Comparison of ENCODE assay signal across 8 cellular contexts in genomic region chr4:152779513-152780266, GRCh38. TPM values are rescaled to one million over a fixed set of nuclear protein-coding genes. Genes with fewer than 3 reads are reported as not detected.
DNase-seq lines count a peak whose midpoint lies in the region; TF ChIP-seq lines count a peak whose summit lies in the region.

ARFIP1 (plus strand) TSS chr4:152779954; CDS start chr4:152829634, 49,680 bp downstream.
TIGD4 (minus strand) TSS chr4:152779730; CDS start chr4:152771004, 8,726 bp downstream.

- no peaks in the 10 kb centered on the region for H3K27me3 Mint-ChIP-seq in nephron (ENCODE audit: low read depth)
- H3K27me3 Mint-ChIP-seq in stimulated activated naive CD8-positive, alpha-beta T cell treated with anti-CD3 and anti-CD28 coated beads, Interleukin-15, Interleukin-2, amounts not matched to agents 100 ng/mL and 50 ng/mL, for 24 hours = peaks cover 11% of the 10 kb centered on the region

- no peaks in the 10 kb centered on the region for H3K9me3 Mint-ChIP-seq in nephron
- H3K9me3 Mint-ChIP-seq in stimulated activated naive CD8-positive, alpha-beta T cell treated with anti-CD3 and anti-CD28 coated beads, Interleukin-15, Interleukin-2, amounts not matched to agents 100 ng/mL and 50 ng/mL, for 24 hours = no peaks in the 10 kb centered on the region

- H3K4me3 ChIP-seq in fibroblast of the aortic adventitia (ENCODE audit: low read depth, low read length) = peak within 1 kb of the TSS; percentile 96

- peaks cover 35% of the 10 kb centered on the region for H3K4me1 Mint-ChIP-seq in nephron
- peaks cover 42% of the 10 kb centered on the region for H3K4me1 Mint-ChIP-seq in stimulated activated naive CD8-positive, alpha-beta T cell treated with anti-CD3 and anti-CD28 coated beads, Interleukin-15, Interleukin-2, amounts not matched to agents 100 ng/mL and 50 ng/mL, for 24 hours (ENCODE audit: low read depth)

- H3K27ac Mint-ChIP-seq in nephron = peak within 1 kb of the TSS; percentile 96 to 98 (median 98)
- peak within 1 kb of the TSS; percentile 95 for H3K27ac Mint-ChIP-seq in stimulated activated naive CD8-positive, alpha-beta T cell treated with anti-CD3 and anti-CD28 coated beads, Interleukin-15, Interleukin-2, amounts not matched to agents 100 ng/mL and 50 ng/mL, for 24 hours

- DNase-seq in ELF-1 (ENCODE audit: low read depth, low spot score) = peak; percentile 99
- peak; percentile 73 for DNase-seq in GOT3 (lab: John Stamatoyannopoulos, UW)
- DNase-seq in RPMI8226 = peak; percentile 95
- DNase-seq in activated T-helper 9 cell treated with anti-CD3 and anti-CD28 coated beads, Interleukin-2, amount 50 U/mL, for 16 hours (ENCODE audit: low read depth) = peak; percentile 89
- DNase-seq in fibroblast of the aortic adventitia (ENCODE audit: low read depth) = peak; percentile 96

- peak within 1 kb of the TSS; percentile 92 to 99 (median 98) for H3K4me3 Mint-ChIP-seq in nephron
- peak within 1 kb of the TSS; percentile 100 for H3K4me3 Mint-ChIP-seq in stimulated activated naive CD8-positive, alpha-beta T cell treated with anti-CD3 and anti-CD28 coated beads, Interleukin-15, Interleukin-2, amounts not matched to agents 100 ng/mL and 50 ng/mL, for 24 hours

- peak; percentile 46; the same call in 1 of the 2 replicates for TF ChIP-seq CTCF in LNCAP (IDR thresholded peaks at IDR 0.05)
- TF ChIP-seq CTCF in fibroblast of the aortic adventitia (IDR thresholded peaks at IDR 0.05; ENCODE audit: insufficient read depth, low read length) = peak; percentile 21
- no peak for TF ChIP-seq CTCF in nephron (IDR thresholded peaks at IDR 0.05; ENCODE audit: unreplicated experiment in 3 of 3)

- H3K36me3 Mint-ChIP-seq in nephron (ENCODE audit: low read depth) = no peaks in the 10 kb centered on the region
- H3K36me3 Mint-ChIP-seq in stimulated activated naive CD8-positive, alpha-beta T cell treated with anti-CD3 and anti-CD28 coated beads, Interleukin-15, Interleukin-2, amounts not matched to agents 100 ng/mL and 50 ng/mL, for 24 hours (ENCODE audit: low read depth) = peaks cover 8% of the 10 kb centered on the region

RNA-seq across cellular contexts. Expression of gene ARFIP1, which starts in this region (rescaled TPM):
- total RNA-seq in fibroblast of the aortic adventitia (ENCODE audit: low replicate concordance) = 55.5 and 66.6 TPM in 2 replicates

RNA-seq across cellular contexts. Expression of gene TIGD4, which starts in this region (rescaled TPM):
- total RNA-seq in fibroblast of the aortic adventitia (ENCODE audit: low replicate concordance) = 0.25 and 0.27 TPM in 2 replicates

Comparison
In these comparisons a context has a peak if more than half of its experiments do, and no peak if none do; other contexts are left out.
1. Peak in every context shown above with its lines: DNase-seq and H3K4me3 ChIP-seq.
2. CTCF ChIP-seq: peak in LNCAP (single experiment) and fibroblast of the aortic adventitia (single experiment); none in nephron (0 of 3).